ENCODE assay signal across 33 cellular contexts in the genomic region with DNA sequence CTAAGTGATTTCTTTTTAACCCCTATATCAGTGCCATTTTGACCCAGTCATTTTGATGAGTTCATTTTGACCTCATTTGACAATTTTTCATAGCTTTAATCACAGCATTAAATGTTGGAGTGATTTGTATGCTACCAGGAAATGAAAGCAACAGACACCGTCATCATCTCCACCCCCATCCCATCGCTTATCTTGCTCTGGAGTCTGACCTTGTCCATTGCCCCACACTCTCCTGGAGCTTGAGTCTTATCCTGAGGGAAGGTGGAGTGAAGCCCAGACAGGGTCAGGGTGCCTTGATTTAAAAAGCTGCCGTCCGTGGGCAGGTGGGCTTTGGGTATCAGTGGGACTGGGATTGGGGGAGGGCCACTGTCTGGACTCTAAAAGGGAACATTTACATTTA.
"Had no signal": no experiment of that assay in that cellular context is flagged by ENCODE, and none has a peak within 500 bp of the region (broad histone marks: within the 10 kb centered on the region; RNA-seq: fewer than 3 reads in every experiment).

No MANE protein-coding gene starts in this region.

- H3K4me1 Mint-ChIP-seq: activated B cell treated with CpG ODN at 0.5 μM for 24 hours; activated naive CD8-positive, alpha-beta T cell treated with anti-CD3 and anti-CD28 coated beads for 36 hours; activated T-helper 17 cell treated with anti-CD3 and anti-CD28 coated beads, Interleukin-2, amount 50 U/mL, for 72 hours; brain had no signal

- FAIRE-seq: TTC549 had no signal

- H3K27ac ChIP-seq: ascending aorta, VCaP had no signal

- H3K36me3 ChIP-seq: ascending aorta had no signal

- H3K36me3 Mint-ChIP-seq: activated CD4-positive, alpha-beta memory T cell treated with anti-CD3 and anti-CD28 coated beads for 36 hours; activated naive CD8-positive, alpha-beta T cell treated with anti-CD3 and anti-CD28 coated beads for 36 hours; brain had no signal

- H3K4me3 Mint-ChIP-seq: activated B cell treated with CpG ODN at 0.5 μM for 24 hours; activated CD4-positive, alpha-beta memory T cell treated with anti-CD3 and anti-CD28 coated beads for 36 hours; activated CD4-positive, alpha-beta T cell treated with anti-CD3 and anti-CD28 coated beads, Interleukin-2, amount 10 ng/mL, durations not matched to agents 24 days and 14 days; activated CD8-positive, alpha-beta T cell treated with anti-CD3 and anti-CD28 coated beads for 36 hours; activated naive CD8-positive, alpha-beta T cell treated with anti-CD3 and anti-CD28 coated beads for 36 hours; activated T-cell treated with anti-CD3 and anti-CD28 coated beads, Interleukin-2, amount 50 U/mL, for 4 hours; activated T-cell treated with anti-CD3 and anti-CD28 coated beads, Interleukin-2, amount 50 U/mL, for 72 hours; activated T-helper 1 cell treated with anti-CD3 and anti-CD28 coated beads, Interleukin-12 subunit alpha, Interleukin-12 subunit beta, Interleukin-2, Interleukin-4 antibody, amounts not matched to agents 30 ng/mL and 10 ng/mL and 1 ng/mL, durations not matched to agents 14 hours and 24 hours and 36 hours; activated T-helper 17 cell treated with anti-CD3 and anti-CD28 coated beads, Interleukin-2, amount 50 U/mL, for 72 hours; brain; T-helper 1 cell treated with Interleukin-12 subunit alpha and Interleukin-12 subunit beta and Interleukin-4 antibody, amounts not matched to agents 30 μg/mL and 1 μg/mL, for 36 hours had no signal

- H3K9me3 Mint-ChIP-seq: activated B cell treated with CpG ODN at 0.5 μM for 24 hours; activated CD8-positive, alpha-beta T cell treated with anti-CD3 and anti-CD28 coated beads for 36 hours; activated naive CD4-positive, alpha-beta T cell treated with anti-CD3 and anti-CD28 coated beads, Interleukin-2, amount 50 U/mL, for 72 hours; activated naive CD8-positive, alpha-beta T cell treated with anti-CD3 and anti-CD28 coated beads for 36 hours; activated T-cell treated with anti-CD3 and anti-CD28 coated beads, Interleukin-2, amount 50 U/mL, for 4 hours; activated T-helper 17 cell treated with anti-CD3 and anti-CD28 coated beads, Interleukin-2, amount 50 U/mL, for 72 hours had no signal

- H3K27me3 ChIP-seq: ascending aorta had no signal

- DNase-seq: activated B cell treated with CpG ODN at 0.5 μM for 24 hours; activated CD4-positive, alpha-beta memory T cell treated with anti-CD3 and anti-CD28 coated beads for 36 hours; activated CD4-positive, alpha-beta T cell treated with anti-CD3 and anti-CD28 coated beads for 4 hours; activated CD4-positive, alpha-beta T cell treated with anti-CD3 and anti-CD28 coated beads, Interleukin-2, amount 10 ng/mL, durations not matched to agents 24 days and 14 days; activated CD4-positive, alpha-beta T cell treated with anti-CD3 and anti-CD28 coated beads, Interleukin-2, amount 50 U/mL, for 1 hour; activated CD4-positive, alpha-beta T cell treated with anti-CD3 and anti-CD28 coated beads, Interleukin-2, amount 50 U/mL, for 4 hours; activated CD4-positive, CD25-positive, alpha-beta regulatory T cell treated with anti-CD3 and anti-CD28 coated beads, Interleukin-2, amount 50 U/mL, for 72 hours; activated CD8-positive, alpha-beta memory T cell treated with anti-CD3 and anti-CD28 coated beads, Interleukin-2, amount 50 U/mL, for 4 hours; activated CD8-positive, alpha-beta T cell treated with anti-CD3 and anti-CD28 coated beads for 36 hours; activated effector memory CD4-positive, alpha-beta T cell treated with anti-CD3 and anti-CD28 coated beads, Interleukin-2, amount 50 U/mL, for 16 hours; activated gamma-delta T cell treated with Interleukin-2 at 50 U/mL for 16 hours; activated naive CD4-positive, alpha-beta T cell; activated naive CD4-positive, alpha-beta T cell treated with anti-CD3 and anti-CD28 coated beads, Interleukin-2, amount 50 U/mL, for 16 hours; activated naive CD8-positive, alpha-beta T cell treated with anti-CD3 and anti-CD28 coated beads for 36 hours; activated T-cell treated with anti-CD3 and anti-CD28 coated beads for 4 hours; activated T-cell treated with anti-CD3 and anti-CD28 coated beads, Interleukin-2, amount 50 U/mL, for 1 hour; activated T-cell treated with anti-CD3 and anti-CD28 coated beads, Interleukin-2, amount 50 U/mL, for 4 hours; activated T-cell treated with anti-CD3 and anti-CD28 coated beads, Interleukin-2, amount 50 U/mL, for 72 hours; amygdala; anterior cingulate cortex; central memory CD4-positive, alpha-beta T cell; SW 1271; T-helper 1 cell; T-helper 2 cell; T-helper 9 cell had no signal

- ATAC-seq: activated CD8-positive, alpha-beta T cell treated with anti-CD3 and anti-CD28 coated beads for 36 hours; activated naive CD4-positive, alpha-beta T cell treated with anti-CD3 and anti-CD28 coated beads, Interleukin-2, amount 50 U/mL, for 72 hours; activated T-cell treated with anti-CD3 and anti-CD28 coated beads, Interleukin-2, amount 50 U/mL, for 4 hours; activated T-cell treated with anti-CD3 and anti-CD28 coated beads, Interleukin-2, amount 50 U/mL, for 72 hours; activated T-helper 17 cell treated with anti-CD3 and anti-CD28 coated beads, Interleukin-2, amount 50 U/mL, for 72 hours had no signal

- H3K9me3 ChIP-seq: ascending aorta had no signal

- H3K27ac Mint-ChIP-seq: activated B cell treated with CpG ODN at 0.5 μM for 24 hours; activated CD4-positive, alpha-beta memory T cell treated with anti-CD3 and anti-CD28 coated beads for 36 hours; activated CD4-positive, alpha-beta T cell treated with anti-CD3 and anti-CD28 coated beads, Interleukin-2, amount 10 ng/mL, durations not matched to agents 24 days and 14 days; activated CD8-positive, alpha-beta T cell treated with anti-CD3 and anti-CD28 coated beads for 36 hours; activated naive CD4-positive, alpha-beta T cell treated with anti-CD3 and anti-CD28 coated beads, Interleukin-2, amount 50 U/mL, for 72 hours; activated naive CD8-positive, alpha-beta T cell treated with anti-CD3 and anti-CD28 coated beads for 36 hours; activated T-cell treated with anti-CD3 and anti-CD28 coated beads, Interleukin-2, amount 50 U/mL, for 72 hours; activated T-helper 1 cell treated with anti-CD3 and anti-CD28 coated beads, Interleukin-12 subunit alpha, Interleukin-12 subunit beta, Interleukin-2, Interleukin-4 antibody, amounts not matched to agents 30 ng/mL and 10 ng/mL and 1 ng/mL, durations not matched to agents 14 hours and 24 hours and 36 hours; activated T-helper 17 cell treated with anti-CD3 and anti-CD28 coated beads, Interleukin-2, amount 50 U/mL, for 72 hours; brain had no signal

- H3K4me3 ChIP-seq: ascending aorta had no signal
